ENCODE assay signal across 1 cellular context in genomic region chr12:26821212-26821701, GRCh38.
TF ChIP-seq lines count a peak whose summit lies in the region.

No MANE protein-coding gene starts in this region.

TF ChIP-seq in WTC11, 78 proteins besides CTCF, POLR2A, EP300 and RAD21 (continued from another document):
- TF ChIP-seq ARID4B (CRISPR knock-in tag; IDR thresholded peaks at IDR 0.05; ENCODE audit: borderline replicate concordance) (no peak), HMGA2 (CRISPR knock-in tag; IDR thresholded peaks at IDR 0.05) (no peak), USF1 (CRISPR knock-in tag; IDR thresholded peaks at IDR 0.05) (no peak), USF2 (CRISPR knock-in tag; IDR thresholded peaks at IDR 0.05) (no peak), GTF2I (CRISPR knock-in tag; conservative IDR thresholded peaks at IDR 0.05) (no peak), MAX (CRISPR knock-in tag; IDR thresholded peaks at IDR 0.05) (no peak), ATF1 (CRISPR knock-in tag; IDR thresholded peaks at IDR 0.05) (no peak), PREB (CRISPR knock-in tag; IDR thresholded peaks at IDR 0.05; ENCODE audit: borderline replicate concordance) (no peak), RORB (CRISPR knock-in tag; IDR thresholded peaks at IDR 0.05) (no peak), ZNF219 (CRISPR knock-in tag; IDR thresholded peaks at IDR 0.05; ENCODE audit: borderline replicate concordance) (no peak), FOXP4 (CRISPR knock-in tag; IDR thresholded peaks at IDR 0.05) (no peak)
